Comparison of ENCODE assay signal across 16 cellular contexts in genomic region chr20:43442310-43442880, GRCh38. TPM values are rescaled to one million over a fixed set of nuclear protein-coding genes. Genes with fewer than 3 reads are reported as not detected.
DNase-seq lines count a peak whose midpoint lies in the region; ATAC-seq, FAIRE-seq and TF ChIP-seq lines count a peak whose summit lies in the region.
"Had no signal": no experiment of that assay in that cellular context is flagged by ENCODE, and none has a peak within 500 bp of the region (broad histone marks: within the 10 kb centered on the region; RNA-seq: fewer than 3 reads in every experiment).

No MANE protein-coding gene starts in this region.

- no peak overlapping the region for H3K27ac Mint-ChIP-seq in astrocyte (ENCODE audit: unreplicated experiment)
- H3K27ac Mint-ChIP-seq: activated T-cell treated with anti-CD3 and anti-CD28 coated beads, Interleukin-2, amount 50 U/mL, for 24 hours; effector memory CD8-positive, alpha-beta T cell had no signal

- ATAC-seq in HCT116: peak; percentile 46
- ATAC-seq in GM18498 (IDR thresholded peaks at IDR 0.05; ENCODE audit: unreplicated experiment): no peak
- no peak for ATAC-seq in HG03460 (IDR thresholded peaks at IDR 0.05; ENCODE audit: unreplicated experiment)
- ATAC-seq: effector memory CD8-positive, alpha-beta T cell had no signal

- BruUV-seq in HCT116 (replicated peaks; lab: Mats Ljungman, UMichigan): no TSS peak

- H3K27ac ChIP-seq in HCT116 (ENCODE audit: low read depth, low read length): no peak overlapping the region
- H3K27ac ChIP-seq in astrocyte (ENCODE audit: low read depth, low read length): no peak overlapping the region
- H3K27ac ChIP-seq: KMS-11 had no signal

- 0 out of 2 replicates have a peak, but pooled peaks have one; percentile 31 for TF ChIP-seq RAD21 in HCT116 (IDR thresholded peaks at IDR 0.05; ENCODE audit: low read depth)

- H3K4me3 ChIP-seq in HCT116 (replicated peaks in 1 of 2; ENCODE audit: low read depth in 1 of 2, low read length in 2 of 2) (no peak overlapping the region), astrocyte (ENCODE audit: insufficient read depth, low read depth, low read length) (no peak overlapping the region)

- peaks cover 0 to 14% of the 10 kb centered on the region in 2 experiments; a peak in 2 of 4 replicates for H3K4me1 ChIP-seq in HCT116 (ENCODE audit: control insufficient read depth in 1 of 2, insufficient read depth in 2 of 2, low read length in 2 of 2)
- H3K4me1 ChIP-seq in astrocyte (ENCODE audit: insufficient read depth, low read length): no peaks in the 10 kb centered on the region

- no peaks in the 10 kb centered on the region for H3K9me2 ChIP-seq in HCT116 (ENCODE audit: insufficient read depth)

- RAD21 ChIA-PET in HCT116 (lab: Charles Lee; ENCODE audit: low non-redundant PET in 1 of 2, low total read pairs in 2 of 2, uncharacterized antibody in 2 of 2, unreplicated experiment in 2 of 2): no interaction called here

- H3K27me3 ChIP-seq in HCT116 (ENCODE audit: insufficient read depth, low read length) (no peaks in the 10 kb centered on the region), astrocyte (ENCODE audit: insufficient read depth, low read length) (peaks cover 2% of the 10 kb centered on the region)

- H3K9me3 ChIP-seq in HCT116 (ENCODE audit: control insufficient read depth in 1 of 2, insufficient read depth in 1 of 2, low read depth in 1 of 2, low read length in 2 of 2) (no peaks in the 10 kb centered on the region), astrocyte (ENCODE audit: insufficient read depth, low read depth, low read length) (no peaks in the 10 kb centered on the region)

- H3K79me2 ChIP-seq in HCT116 (ENCODE audit: insufficient read depth, low read length) (no peaks in the 10 kb centered on the region), astrocyte (ENCODE audit: insufficient read depth, low read length) (no peaks in the 10 kb centered on the region)

- CTCF ChIA-PET in HCT116 (lab: Charles Lee): interaction anchor here (1.1 kb wide), 1 partner anchor 250 kb away, joined by 4 read pairs; no protein-coding TSS in a partner anchor

- POLR2A ChIA-PET in HCT116 (lab: Charles Lee): interaction anchor here (1.4 kb wide), 1 partner anchor 15 kb away, joined by 8 read pairs; the partner anchor contains the start of gene SRSF6

- TF ChIP-seq POLR2A in HCT116 (IDR thresholded peaks at IDR 0.05; ENCODE audit: borderline replicate concordance, extremely low read depth, insufficient read depth, insufficient read length): no peak

- DNase-seq in AG09319 (ENCODE audit: extremely low read depth, low read depth) (no peak), HCT116 (ENCODE audit: low read depth, low spot score) (no peak), astrocyte (ENCODE audit: low read depth) (no peak), islet precursor cell (peak; percentile 68)
- no peak for DNase-seq in stimulated activated CD4-positive, alpha-beta T cell treated with anti-CD3 and anti-CD28 coated beads, Interleukin-1b, Interleukin-23, amount 100 ng/mL, for 48 hours
- DNase-seq in stimulated activated CD4-positive, alpha-beta T cell treated with anti-CD3 and anti-CD28 coated beads, Interleukin-15, amount 100 ng/mL, for 24 hours: no peak
- DNase-seq: activated T-cell treated with anti-CD3 and anti-CD28 coated beads, Interleukin-2, amount 50 U/mL, for 24 hours; amniotic stem cell; effector memory CD8-positive, alpha-beta T cell; hypothalamus; midbrain; stimulated activated CD4-positive, alpha-beta T cell treated with anti-CD3 and anti-CD28 coated beads, Interleukin-4, amount 100 ng/mL, for 24 hours; stimulated activated naive CD4-positive, alpha-beta T cell treated with Interleukin-2 at 50 U/mL for 16 hours had no signal

- intact Hi-C loops in HCT116 (cut with micrococcal nuclease): no loop called here

- no peaks in the 10 kb centered on the region for H4K20me1 ChIP-seq in HCT116 (ENCODE audit: insufficient read depth)
- no peaks in the 10 kb centered on the region for H4K20me1 ChIP-seq in astrocyte (ENCODE audit: insufficient read depth, low read length)

- H3K36me3 ChIP-seq in HCT116 (ENCODE audit: control insufficient read depth in 1 of 2, insufficient read depth in 2 of 2, low read length in 2 of 2): no peaks in the 10 kb centered on the region
- H3K36me3 ChIP-seq in astrocyte (ENCODE audit: insufficient read depth, low read length): no peaks in the 10 kb centered on the region

- H3K4me2 ChIP-seq in HCT116 (ENCODE audit: low read length): no peak overlapping the region
- H3K4me2 ChIP-seq in astrocyte (ENCODE audit: low read length): no peak overlapping the region
- H3K4me2 ChIP-seq: KMS-11 had no signal

- H3K9me3 Mint-ChIP-seq in astrocyte (ENCODE audit: unreplicated experiment): peaks cover 2% of the 10 kb centered on the region
- H3K9me3 Mint-ChIP-seq: effector memory CD8-positive, alpha-beta T cell had no signal

- no peaks in the 10 kb centered on the region for H3K4me1 Mint-ChIP-seq in astrocyte (ENCODE audit: low read depth, unreplicated experiment)

- H3K27me3 Mint-ChIP-seq in astrocyte (ENCODE audit: low read depth, unreplicated experiment): peaks cover 7% of the 10 kb centered on the region

- H3K4me3 Mint-ChIP-seq in astrocyte (ENCODE audit: unreplicated experiment): no peak overlapping the region
- H3K4me3 Mint-ChIP-seq: activated T-cell treated with anti-CD3 and anti-CD28 coated beads, Interleukin-2, amount 50 U/mL, for 24 hours; effector memory CD8-positive, alpha-beta T cell had no signal

- no peak overlapping the region for H3K9ac ChIP-seq in HCT116 (ENCODE audit: low read length)
- no peak overlapping the region for H3K9ac ChIP-seq in astrocyte (ENCODE audit: low read length)
- H3K9ac ChIP-seq: KMS-11 had no signal

- TF ChIP-seq CTCF in AG09319 (IDR thresholded peaks at IDR 0.05; ENCODE audit: low read depth, low read length): peak; percentile 25
- TF ChIP-seq CTCF in HCT116 (IDR thresholded peaks at IDR 0.05 in 2 of 3, conservative IDR thresholded peaks at IDR 0.05 in 1 of 3; ENCODE audit: borderline replicate concordance in 1 of 3, insufficient read depth in 1 of 3, low read depth in 2 of 3, low read length in 2 of 3): peak in 2 of 3 experiments; percentile 22 to 35; a peak in 3 of 6 replicates
- no peak for TF ChIP-seq CTCF in astrocyte (IDR thresholded peaks at IDR 0.05; ENCODE audit: insufficient read depth, low read depth, low read length)

- H2AFZ ChIP-seq in HCT116 (ENCODE audit: low read depth, low read length, poor library complexity, severe bottlenecking) (no peak overlapping the region), astrocyte (ENCODE audit: low read depth, low read length) (peak overlapping the region; percentile 26)

- no peaks in the 10 kb centered on the region for H3K36me3 Mint-ChIP-seq in astrocyte (ENCODE audit: low read depth, unreplicated experiment)

- FAIRE-seq in astrocyte (lab: Jason Lieb, UNC): no peak

TF ChIP-seq in HCT116, 20 proteins besides CTCF, POLR2A, EP300 and RAD21:
- TF ChIP-seq CBX3 (IDR thresholded peaks at IDR 0.05; ENCODE audit: low read depth): no peak
- TF ChIP-seq SRF (IDR thresholded peaks at IDR 0.05; ENCODE audit: low read depth): no peak
- no peak for TF ChIP-seq EGR1 (IDR thresholded peaks at IDR 0.05; ENCODE audit: low read depth)
- no peak for TF ChIP-seq POLR2AphosphoS5 (IDR thresholded peaks at IDR 0.05; ENCODE audit: low read depth, low read length)
- TF ChIP-seq SIN3A (IDR thresholded peaks at IDR 0.05; ENCODE audit: low read depth): no peak
- TF ChIP-seq FOSL1 (IDR thresholded peaks at IDR 0.05; ENCODE audit: low read depth): no peak
- TF ChIP-seq, protein P1, sequence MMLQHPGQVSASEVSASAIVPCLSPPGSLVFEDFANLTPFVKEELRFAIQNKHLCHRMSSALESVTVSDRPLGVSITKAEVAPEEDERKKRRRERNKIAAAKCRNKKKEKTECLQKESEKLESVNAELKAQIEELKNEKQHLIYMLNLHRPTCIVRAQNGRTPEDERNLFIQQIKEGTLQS (IDR thresholded peaks at IDR 0.05): no peak
- TF ChIP-seq ZNF274 (IDR thresholded peaks at IDR 0.05; ENCODE audit: low read depth, low read length): no peak
- TF ChIP-seq, protein P2, sequence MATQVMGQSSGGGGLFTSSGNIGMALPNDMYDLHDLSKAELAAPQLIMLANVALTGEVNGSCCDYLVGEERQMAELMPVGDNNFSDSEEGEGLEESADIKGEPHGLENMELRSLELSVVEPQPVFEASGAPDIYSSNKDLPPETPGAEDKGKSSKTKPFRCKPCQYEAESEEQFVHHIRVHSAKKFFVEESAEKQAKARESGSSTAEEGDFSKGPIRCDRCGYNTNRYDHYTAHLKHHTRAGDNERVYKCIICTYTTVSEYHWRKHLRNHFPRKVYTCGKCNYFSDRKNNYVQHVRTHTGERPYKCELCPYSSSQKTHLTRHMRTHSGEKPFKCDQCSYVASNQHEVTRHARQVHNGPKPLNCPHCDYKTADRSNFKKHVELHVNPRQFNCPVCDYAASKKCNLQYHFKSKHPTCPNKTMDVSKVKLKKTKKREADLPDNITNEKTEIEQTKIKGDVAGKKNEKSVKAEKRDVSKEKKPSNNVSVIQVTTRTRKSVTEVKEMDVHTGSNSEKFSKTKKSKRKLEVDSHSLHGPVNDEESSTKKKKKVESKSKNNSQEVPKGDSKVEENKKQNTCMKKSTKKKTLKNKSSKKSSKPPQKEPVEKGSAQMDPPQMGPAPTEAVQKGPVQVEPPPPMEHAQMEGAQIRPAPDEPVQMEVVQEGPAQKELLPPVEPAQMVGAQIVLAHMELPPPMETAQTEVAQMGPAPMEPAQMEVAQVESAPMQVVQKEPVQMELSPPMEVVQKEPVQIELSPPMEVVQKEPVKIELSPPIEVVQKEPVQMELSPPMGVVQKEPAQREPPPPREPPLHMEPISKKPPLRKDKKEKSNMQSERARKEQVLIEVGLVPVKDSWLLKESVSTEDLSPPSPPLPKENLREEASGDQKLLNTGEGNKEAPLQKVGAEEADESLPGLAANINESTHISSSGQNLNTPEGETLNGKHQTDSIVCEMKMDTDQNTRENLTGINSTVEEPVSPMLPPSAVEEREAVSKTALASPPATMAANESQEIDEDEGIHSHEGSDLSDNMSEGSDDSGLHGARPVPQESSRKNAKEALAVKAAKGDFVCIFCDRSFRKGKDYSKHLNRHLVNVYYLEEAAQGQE (IDR thresholded peaks at IDR 0.05; ENCODE audit: low read depth): no peak
- TF ChIP-seq ELF1 (IDR thresholded peaks at IDR 0.05; ENCODE audit: borderline replicate concordance, low read depth): no peak
- no peak for TF ChIP-seq EZH2 (IDR thresholded peaks at IDR 0.05)
- TF ChIP-seq EZH2phosphoT487 (IDR thresholded peaks at IDR 0.05; ENCODE audit: borderline replicate concordance): no peak

RNA-seq across cellular contexts. Expression of gene SRSF6, which starts 15.3 kb away (rescaled TPM):
- 242 TPM for total RNA-seq in HCT116 (2021; ENCODE audit: unreplicated experiment)
- polyA plus RNA-seq in HCT116 (2012): 106 and 122 TPM in 2 replicates
- total RNA-seq in astrocyte: 149 and 150 TPM in 2 replicates
